In genomic region chr1:206878456-206878855, GRCh38 we compare ENCODE assay signal across 22 cellular contexts. TPM values are rescaled to one million over a fixed set of nuclear protein-coding genes. Genes with fewer than 3 reads are reported as not detected.
DNase-seq lines count a peak whose midpoint lies in the region; ATAC-seq and TF ChIP-seq lines count a peak whose summit lies in the region.
"Had no signal": no experiment of that assay in that cellular context is flagged by ENCODE, and none has a peak within 500 bp of the region (broad histone marks: within the 10 kb centered on the region; RNA-seq: fewer than 3 reads in every experiment).

No MANE protein-coding gene starts in this region.

- H4K20me1 ChIP-seq in HCT116 (ENCODE audit: insufficient read depth) (no peaks in the 10 kb centered on the region), PC-3 (ENCODE audit: low read length) (no peaks in the 10 kb centered on the region)
- H4K20me1 ChIP-seq: BLaER1 treated with 17β-estradiol and CSF1 and Interleukin-3, amounts not matched to agents 10 nM and 100 nM had no signal

- H3K4me3 ChIP-seq in HCT116 (replicated peaks in 1 of 2; ENCODE audit: low read depth in 1 of 2, low read length in 2 of 2) (no peak overlapping the region), PC-3 (ENCODE audit: low read length) (no peak overlapping the region), SJCRH30 (no peak overlapping the region)
- H3K4me3 ChIP-seq: BLaER1 treated with 17β-estradiol and CSF1 and Interleukin-3, amounts not matched to agents 10 nM and 100 nM; coronary artery; heart left ventricle had no signal

- H3K36me3 ChIP-seq in HCT116 (ENCODE audit: control insufficient read depth in 1 of 2, insufficient read depth in 2 of 2, low read length in 2 of 2) (no peaks in the 10 kb centered on the region), PC-3 (ENCODE audit: low read depth, low read length) (no peaks in the 10 kb centered on the region), SJCRH30 (no peaks in the 10 kb centered on the region)
- H3K36me3 ChIP-seq: heart left ventricle had no signal

- no peaks in the 10 kb centered on the region for H3K27me3 ChIP-seq in HCT116 (ENCODE audit: insufficient read depth, low read length)
- H3K27me3 ChIP-seq in PC-3 (ENCODE audit: low read length): no peaks in the 10 kb centered on the region
- H3K27me3 ChIP-seq in foreskin keratinocyte: no peaks in the 10 kb centered on the region
- H3K27me3 ChIP-seq in SJCRH30: no peaks in the 10 kb centered on the region
- H3K27me3 ChIP-seq: BLaER1 treated with 17β-estradiol and CSF1 and Interleukin-3, amounts not matched to agents 10 nM and 100 nM; heart left ventricle had no signal

- ATAC-seq in HCT116 (peak; percentile 64), PC-3 (no peak; the same call in 1 of the 2 replicates), foreskin keratinocyte (no peak)
- ATAC-seq: esophagus mucosa, heart left ventricle, Panc1 had no signal

- RAD21 ChIA-PET in HCT116 (lab: Charles Lee; ENCODE audit: low non-redundant PET in 1 of 2, low total read pairs in 2 of 2, uncharacterized antibody in 2 of 2, unreplicated experiment in 2 of 2): no interaction called here

- POLR2A ChIA-PET in HCT116 (lab: Charles Lee): no interaction called here
- POLR2A ChIA-PET in PC-3 (lab: Charles Lee; ENCODE audit: unreplicated experiment): no interaction called here

- H3K79me2 ChIP-seq in HCT116 (ENCODE audit: insufficient read depth, low read length) (no peaks in the 10 kb centered on the region), PC-3 (ENCODE audit: low read length) (no peaks in the 10 kb centered on the region)

- no peak overlapping the region for H3K4me2 ChIP-seq in HCT116 (ENCODE audit: low read length)
- H3K4me2 ChIP-seq in PC-3 (ENCODE audit: low read length): no peak overlapping the region
- H3K4me2 ChIP-seq: BLaER1 treated with 17β-estradiol and CSF1 and Interleukin-3, amounts not matched to agents 10 nM and 100 nM had no signal

- H3K27ac ChIP-seq in HCT116 (ENCODE audit: low read depth, low read length): no peak overlapping the region
- H3K27ac ChIP-seq in PC-3 (ENCODE audit: low read length): no peak overlapping the region
- no peak overlapping the region for H3K27ac ChIP-seq in foreskin keratinocyte
- no peak overlapping the region for H3K27ac ChIP-seq in SJCRH30
- H3K27ac ChIP-seq: BLaER1 treated with 17β-estradiol and CSF1 and Interleukin-3, amounts not matched to agents 10 nM and 100 nM; coronary artery; heart left ventricle; VCaP had no signal

- DNase-seq in ELR (ENCODE audit: low read depth) (peak; percentile 52), HCT116 (ENCODE audit: low read depth, low spot score) (peak; percentile 24), PC-3 (peak; percentile 40), foreskin keratinocyte (no peak), HCEC 1CT (no peak), SJCRH30 (no peak), occipital lobe (lab: John Stamatoyannopoulos, UW) (no peak)
- DNase-seq: activated effector memory CD4-positive, alpha-beta T cell treated with Interleukin-2 at 50 U/mL for 16 hours; DMS79; heart left ventricle; islet precursor cell; KBM-7; NCI-H187; NCI-H524; stimulated activated CD4-positive, alpha-beta T cell treated with anti-CD3 and anti-CD28 coated beads, Interleukin-4, amount 100 ng/mL, for 1 hour had no signal

- BruUV-seq in HCT116 (replicated peaks; lab: Mats Ljungman, UMichigan) (no TSS peak), PC-3 (replicated peaks; lab: Mats Ljungman, UMichigan) (no TSS peak)

- no peak for TF ChIP-seq POLR2A in HCT116 (IDR thresholded peaks at IDR 0.05; ENCODE audit: borderline replicate concordance, extremely low read depth, insufficient read depth, insufficient read length)

- intact Hi-C loops in HCT116 (cut with micrococcal nuclease) (no loop called here), PC-3 (cut with micrococcal nuclease) (no loop called here)

- no peaks in the 10 kb centered on the region for H3F3A ChIP-seq in PC-3 (ENCODE audit: low read length, unreplicated experiment)

- H2AFZ ChIP-seq in HCT116 (ENCODE audit: low read depth, low read length, poor library complexity, severe bottlenecking): no peak overlapping the region
- no peak overlapping the region for H2AFZ ChIP-seq in PC-3 (ENCODE audit: low read length)

- CTCF ChIA-PET in HCT116 (lab: Charles Lee) (no interaction called here), PC-3 (lab: Charles Lee) (no interaction called here)

- TF ChIP-seq RAD21 in HCT116 (IDR thresholded peaks at IDR 0.05; ENCODE audit: low read depth): no peak

- no peaks in the 10 kb centered on the region for H3K9me2 ChIP-seq in HCT116 (ENCODE audit: insufficient read depth)
- H3K9me2 ChIP-seq in PC-3 (replicated peaks; ENCODE audit: low read length): no peaks in the 10 kb centered on the region

- H3K9ac ChIP-seq in HCT116 (ENCODE audit: low read length): no peak overlapping the region
- H3K9ac ChIP-seq in PC-3 (ENCODE audit: low read length): no peak overlapping the region
- H3K9ac ChIP-seq: BLaER1 treated with 17β-estradiol and CSF1 and Interleukin-3, amounts not matched to agents 10 nM and 100 nM had no signal

- H3K4me1 ChIP-seq in HCT116 (ENCODE audit: control insufficient read depth in 1 of 2, insufficient read depth in 2 of 2, low read length in 2 of 2): no peaks in the 10 kb centered on the region
- H3K4me1 ChIP-seq in PC-3 (ENCODE audit: insufficient read depth, low read length): no peaks in the 10 kb centered on the region
- peaks cover 9% of the 10 kb centered on the region for H3K4me1 ChIP-seq in foreskin keratinocyte
- H3K4me1 ChIP-seq in SJCRH30: no peaks in the 10 kb centered on the region
- H3K4me1 ChIP-seq: BLaER1 treated with 17β-estradiol and CSF1 and Interleukin-3, amounts not matched to agents 10 nM and 100 nM; heart left ventricle had no signal

- H3K9me3 ChIP-seq in HCT116 (ENCODE audit: control insufficient read depth in 1 of 2, insufficient read depth in 1 of 2, low read depth in 1 of 2, low read length in 2 of 2) (peaks cover 9 to 16% of the 10 kb centered on the region in 2 experiments; a peak in 2 of 4 replicates), PC-3 (ENCODE audit: low read length) (peaks cover 17% of the 10 kb centered on the region), SJCRH30 (replicated peaks) (no peaks in the 10 kb centered on the region)

- TF ChIP-seq CTCF in HCT116 (IDR thresholded peaks at IDR 0.05 in 2 of 3, conservative IDR thresholded peaks at IDR 0.05 in 1 of 3; ENCODE audit: borderline replicate concordance in 1 of 3, insufficient read depth in 1 of 3, low read depth in 2 of 3, low read length in 2 of 3) (peak; percentile 17 to 60 (median 47); a peak in 4 of 6 replicates), PC-3 (conservative IDR thresholded peaks at IDR 0.05; ENCODE audit: low read depth, low read length) (peak; percentile 67), foreskin keratinocyte (conservative IDR thresholded peaks at IDR 0.05) (peak; percentile 56)

TF ChIP-seq in HCT116, 20 proteins besides CTCF, POLR2A, EP300 and RAD21:
- TF ChIP-seq EGR1 (IDR thresholded peaks at IDR 0.05; ENCODE audit: low read depth): no peak
- peak; percentile 99 for TF ChIP-seq CBX3 (IDR thresholded peaks at IDR 0.05; ENCODE audit: low read depth)
- TF ChIP-seq CEBPB (IDR thresholded peaks at IDR 0.05; ENCODE audit: low read depth): 0 out of 2 replicates have a peak, but pooled peaks have one; percentile 18

RNA-seq across cellular contexts. Expression of gene IL20, which starts 13.0 kb away (rescaled TPM):
- not detected for total RNA-seq in HCT116 (2021; ENCODE audit: unreplicated experiment)
- not detected in 2 replicates for polyA plus RNA-seq in HCT116 (2012)
- not detected in 2 replicates for total RNA-seq in PC-3 (2014; rRNA removed)
- 0.41 and 0.74 TPM in 2 replicates for total RNA-seq in foreskin keratinocyte
- 0.22 and 0.33 TPM in 2 replicates for polyA plus RNA-seq in foreskin keratinocyte
- total RNA-seq in SJCRH30 (2014; rRNA removed; shearing (Covaris generic)): not detected in 2 replicates
- 0.47 TPM for total RNA-seq in occipital lobe
- total RNA-seq: esophagus mucosa, heart left ventricle, mesothelial cell of epicardium, temporal lobe had no signal
- polyA plus RNA-seq: heart left ventricle had no signal

RNA-seq across cellular contexts. Expression of gene IL24, which starts 18.8 kb away (rescaled TPM):
- total RNA-seq in HCT116 (2021; ENCODE audit: unreplicated experiment) (not detected), PC-3 (2014; rRNA removed) (1.8 and 1.9 TPM in 2 replicates), foreskin keratinocyte (2.3 and 4.5 TPM in 2 replicates), occipital lobe (not detected)
- polyA plus RNA-seq in HCT116 (2012): not detected in 2 replicates
- 2.2 and 4.8 TPM in 2 replicates for polyA plus RNA-seq in foreskin keratinocyte
- total RNA-seq in SJCRH30 (2014; rRNA removed; shearing (Covaris generic)): not detected in 2 replicates
- total RNA-seq: heart left ventricle, mesothelial cell of epicardium, temporal lobe had no signal

RNA-seq across cellular contexts. Expression of gene FCMR, which starts 43.3 kb away (rescaled TPM):
- total RNA-seq in HCT116 (2021; ENCODE audit: unreplicated experiment): 0.61 TPM
- 0.15 and 0.17 TPM in 2 replicates for polyA plus RNA-seq in HCT116 (2012)
- 1.5 and 4.6 TPM in 2 replicates for total RNA-seq in PC-3 (2014; rRNA removed)
- total RNA-seq in foreskin keratinocyte: 3.4 and 3.5 TPM in 2 replicates
- polyA plus RNA-seq in foreskin keratinocyte: 8.8 and 8.9 TPM in 2 replicates
- total RNA-seq in SJCRH30 (2014; rRNA removed; shearing (Covaris generic)): not detected in 2 replicates
- total RNA-seq in occipital lobe: 0.47 TPM
- total RNA-seq: mesothelial cell of epicardium had no signal

Comparison
In these comparisons a context has a peak if more than half of its experiments do, and no peak if none do; other contexts are left out.
1. DNase-seq: peak in ELR (single experiment), HCT116 (single experiment) and PC-3 (single experiment); none in foreskin keratinocyte (0 of 2), HCEC 1CT (single experiment), SJCRH30 (0 of 2) and occipital lobe (single experiment).
2. Peak in every context shown above with its lines, with median percentiles within 50 percentile points of each other: CTCF ChIP-seq.